ENCODE assay signal across 33 cellular contexts in the genomic region with DNA sequence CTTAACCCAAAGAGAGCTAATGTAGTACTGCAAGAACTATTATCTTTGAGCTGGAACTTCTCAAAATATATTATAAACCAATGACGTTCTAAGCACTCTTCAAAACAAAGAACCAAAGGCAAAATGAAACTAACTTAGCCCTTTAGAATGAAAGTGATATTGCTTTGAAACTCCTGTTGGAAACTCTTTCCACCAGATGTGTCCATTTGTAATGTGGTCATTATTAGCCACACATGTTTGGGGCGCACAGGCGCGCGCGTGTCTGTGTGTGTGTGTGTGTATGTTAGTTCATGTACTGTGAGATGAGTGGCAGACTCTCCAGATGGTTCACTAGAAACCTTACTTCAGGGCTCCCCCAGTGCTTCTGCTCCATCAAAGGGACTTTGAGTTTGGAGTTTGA.
"Had no signal": no experiment of that assay in that cellular context is flagged by ENCODE, and none has a peak within 500 bp of the region (broad histone marks: within the 10 kb centered on the region; RNA-seq: fewer than 3 reads in every experiment).

No MANE protein-coding gene starts in this region.

- H3K27ac Mint-ChIP-seq: activated CD4-positive, alpha-beta T cell treated with anti-CD3 and anti-CD28 coated beads, Interleukin-2, amount 10 ng/mL, durations not matched to agents 7 days and 5 days; activated CD8-positive, alpha-beta T cell treated with anti-CD3 and anti-CD28 coated beads, Interleukin-2, amount 10 ng/mL, durations not matched to agents 7 days and 5 days; activated naive CD4-positive, alpha-beta T cell treated with anti-CD3 and anti-CD28 coated beads, Interleukin-2, amount 50 U/mL, for 72 hours; activated naive CD8-positive, alpha-beta T cell treated with anti-CD3 and anti-CD28 coated beads, Interleukin-2, amount 50 U/mL, for 24 hours; activated T-cell treated with anti-CD3 and anti-CD28 coated beads, Interleukin-2, amount 50 U/mL, for 24 hours; activated T-helper 2 cell treated with anti-CD3 and anti-CD28 coated beads, Interferon-gamma antibody, Interleukin-2, Interleukin-4, amounts not matched to agents 10 μg/mL and 5 μg/mL and 100 μg/mL, durations not matched to agents 14 hours and 24 hours and 36 hours had no signal

- H2AFZ ChIP-seq: PC-9 had no signal

- H3K27me3 ChIP-seq: brain microvascular endothelial cell, MG63 had no signal

- H3K27me3 Mint-ChIP-seq: activated naive CD8-positive, alpha-beta T cell treated with anti-CD3 and anti-CD28 coated beads, Interleukin-2, amount 50 U/mL, for 24 hours; activated T-cell treated with anti-CD3 and anti-CD28 coated beads, Interleukin-2, amount 50 U/mL, for 24 hours had no signal

- DNase-seq: activated CD4-positive, alpha-beta T cell treated with anti-CD3 and anti-CD28 coated beads for 1 hour; activated CD4-positive, alpha-beta T cell treated with anti-CD3 and anti-CD28 coated beads, Interleukin-2, amount 10 ng/mL, durations not matched to agents 7 days and 5 days; activated CD4-positive, alpha-beta T cell treated with anti-CD3 and anti-CD28 coated beads, Interleukin-2, amount 50 U/mL, for 48 hours; activated CD4-positive, CD25-positive, alpha-beta regulatory T cell; activated CD8-positive, alpha-beta T cell treated with anti-CD3 and anti-CD28 coated beads, Interleukin-2, amount 10 ng/mL, durations not matched to agents 7 days and 5 days; activated gamma-delta T cell; activated naive CD4-positive, alpha-beta T cell treated with Interleukin-2 at 50 U/mL for 16 hours; activated naive CD8-positive, alpha-beta T cell treated with anti-CD3 and anti-CD28 coated beads, Interleukin-2, amount 50 U/mL, for 24 hours; activated T-cell treated with anti-CD3 and anti-CD28 coated beads, Interleukin-2, amount 50 U/mL, for 24 hours; amniotic stem cell; aorta; brain microvascular endothelial cell; central memory CD4-positive, alpha-beta T cell; Kasumi-1; KBM-7; MG63; NCI-H1105; NCI-H1417 treated with DMSO at 0.1 percent for 48 hours; NCI-H1694; NCI-H1930; NCI-H2081 treated with DMSO at 0.1 percent for 48 hours; NCI-H226; NCI-H446 treated with DMSO at 0.1 percent for 48 hours; NCI-H524; NK-92 treated with Interleukin-12 subunit alpha and Interleukin-12 subunit beta, amount 100 ng/mL, for 24 hours; PC-9; Right ventricle myocardium superior; SW 1271; T-helper 1 cell; T1000; WERI-Rb-1 had no signal

- H3K4me3 ChIP-seq: MG63, PC-9 had no signal

- H3K4me3 Mint-ChIP-seq: activated CD4-positive, alpha-beta T cell treated with anti-CD3 and anti-CD28 coated beads, Interleukin-2, amount 10 ng/mL, durations not matched to agents 7 days and 5 days; activated CD8-positive, alpha-beta T cell treated with anti-CD3 and anti-CD28 coated beads, Interleukin-2, amount 10 ng/mL, durations not matched to agents 7 days and 5 days; activated naive CD8-positive, alpha-beta T cell treated with anti-CD3 and anti-CD28 coated beads, Interleukin-2, amount 50 U/mL, for 24 hours; activated T-cell treated with anti-CD3 and anti-CD28 coated beads, Interleukin-2, amount 50 U/mL, for 24 hours had no signal

- H3K27ac ChIP-seq: brain microvascular endothelial cell, PC-9, WERI-Rb-1 had no signal

- H3K36me3 ChIP-seq: brain microvascular endothelial cell, MG63, WERI-Rb-1 had no signal

- H3K9me3 ChIP-seq: MG63 had no signal

- H3K4me1 Mint-ChIP-seq: activated CD4-positive, alpha-beta T cell treated with anti-CD3 and anti-CD28 coated beads, Interleukin-2, amount 10 ng/mL, durations not matched to agents 7 days and 5 days; activated naive CD8-positive, alpha-beta T cell treated with anti-CD3 and anti-CD28 coated beads, Interleukin-2, amount 50 U/mL, for 24 hours had no signal

- ATAC-seq: activated CD8-positive, alpha-beta T cell treated with anti-CD3 and anti-CD28 coated beads, Interleukin-2, amount 10 ng/mL, durations not matched to agents 7 days and 5 days; activated naive CD4-positive, alpha-beta T cell treated with anti-CD3 and anti-CD28 coated beads, Interleukin-2, amount 50 U/mL, for 72 hours; activated naive CD8-positive, alpha-beta T cell treated with anti-CD3 and anti-CD28 coated beads, Interleukin-2, amount 50 U/mL, for 24 hours had no signal

- H3K4me2 ChIP-seq: PC-9 had no signal
